In genomic region chr13:37491661-37492060, GRCh38 we compare ENCODE assay signal across 16 cellular contexts.
DNase-seq lines count a peak whose midpoint lies in the region; ATAC-seq, FAIRE-seq and TF ChIP-seq lines count a peak whose summit lies in the region.
"Had no signal": no experiment of that assay in that cellular context is flagged by ENCODE, and none has a peak within 500 bp of the region (broad histone marks: within the 10 kb centered on the region; RNA-seq: fewer than 3 reads in every experiment).

No MANE protein-coding gene starts in this region.

- no peak for ATAC-seq in naive thymus-derived CD4-positive, alpha-beta T cell
- ATAC-seq: Panc1 had no signal

- H3K9me3 ChIP-seq in adipocyte (ENCODE audit: control insufficient read depth, low read length) (no peaks in the 10 kb centered on the region), keratinocyte (ENCODE audit: control insufficient read depth, low read depth, low read length) (no peaks in the 10 kb centered on the region)
- no peaks in the 10 kb centered on the region for H3K9me3 ChIP-seq in naive thymus-derived CD4-positive, alpha-beta T cell (ENCODE audit: control insufficient read depth in 2 of 3, low read length in 3 of 3)

- DNase-seq in NCI-H1417 (lab: John Stamatoyannopoulos, UW) (peak in 2 of 3 experiments; percentile 19 to 48), NCI-H1417 treated with DMSO at 0.1 percent for 48 hours (lab: John Stamatoyannopoulos, UW) (no peak), adipocyte (ENCODE audit: low read depth) (peak; percentile 34), keratinocyte (ENCODE audit: low read depth, low spot score) (no peak), NCI-H748 (lab: John Stamatoyannopoulos, UW; ENCODE audit: unreplicated experiment) (no peak), SIG-M5 treated with dmso at 0.1 percent for 504 hours (lab: John Stamatoyannopoulos, UW; ENCODE audit: unreplicated experiment) (no peak), RPMI8226 (no peak)
- no peak for DNase-seq in naive thymus-derived CD4-positive, alpha-beta T cell
- DNase-seq: 8988T, C1 segment of cervical spinal cord, NCI-H1048, NCI-H187 treated with DMSO at 0.1 percent for 48 hours, NCI-H510A, SHP77 treated with DMSO at 0.1 percent for 48 hours had no signal

- no peak overlapping the region for H3K4me3 Mint-ChIP-seq in naive thymus-derived CD4-positive, alpha-beta T cell

- FAIRE-seq in keratinocyte (lab: Jason Lieb, UNC): no peak
- FAIRE-seq: HTR-8/SVneo had no signal

- no peaks in the 10 kb centered on the region for H3K79me2 ChIP-seq in keratinocyte (ENCODE audit: control insufficient read depth, insufficient read depth, low read length)

- no peaks in the 10 kb centered on the region for H3K27me3 ChIP-seq in adipocyte (replicated peaks; ENCODE audit: control insufficient read depth, insufficient read depth, low read length)
- no peaks in the 10 kb centered on the region for H3K27me3 ChIP-seq in keratinocyte (ENCODE audit: control insufficient read depth, extremely low read depth, insufficient read depth, low read length)
- H3K27me3 ChIP-seq in naive thymus-derived CD4-positive, alpha-beta T cell (ENCODE audit: control insufficient read depth in 2 of 2, insufficient read depth in 2 of 2, low read length in 2 of 2): no peaks in the 10 kb centered on the region

- no peaks in the 10 kb centered on the region for H3K9me1 ChIP-seq in keratinocyte (ENCODE audit: control insufficient read depth, extremely low read depth, insufficient read depth, low read length)

- intact Hi-C loops in naive thymus-derived CD4-positive, alpha-beta T cell (cut with micrococcal nuclease): no loop called here

- dilution Hi-C loops in keratinocyte (cut with MboI; ENCODE audit: extremely low pct_ligation_motif_present, low sequenced_read_pairs): no loop called here

- no peak overlapping the region for H3K9ac ChIP-seq in adipocyte (ENCODE audit: low read length)
- H3K9ac ChIP-seq in keratinocyte (ENCODE audit: control insufficient read depth, extremely low read depth, insufficient read depth, low read length): no peak overlapping the region

- H3K27ac Mint-ChIP-seq in naive thymus-derived CD4-positive, alpha-beta T cell: no peak overlapping the region

- H3K36me3 ChIP-seq in adipocyte (ENCODE audit: control insufficient read depth, insufficient read depth, low read length, severe bottlenecking) (no peaks in the 10 kb centered on the region), keratinocyte (ENCODE audit: control insufficient read depth in 2 of 2, extremely low read depth in 1 of 2, insufficient read depth in 2 of 2, low read length in 2 of 2) (no peaks in the 10 kb centered on the region)
- H3K36me3 ChIP-seq in naive thymus-derived CD4-positive, alpha-beta T cell (ENCODE audit: control insufficient read depth in 2 of 3, insufficient read depth in 3 of 3, low read length in 3 of 3): no peaks in the 10 kb centered on the region

- no peaks in the 10 kb centered on the region for H3K36me3 Mint-ChIP-seq in naive thymus-derived CD4-positive, alpha-beta T cell

- H3K4me3 ChIP-seq in adipocyte (ENCODE audit: low read length): no peak overlapping the region
- no peak overlapping the region for H3K4me3 ChIP-seq in keratinocyte (ENCODE audit: control insufficient read depth in 2 of 3, extremely low read depth in 1 of 3, insufficient read depth in 2 of 3, low read depth in 1 of 3, low read length in 3 of 3)
- H3K4me3 ChIP-seq in naive thymus-derived CD4-positive, alpha-beta T cell (ENCODE audit: low read length): no peak overlapping the region

- peaks cover 0 to 12% (median 3%) of the 10 kb centered on the region in 11 donors for H3K9me3 Mint-ChIP-seq in naive thymus-derived CD4-positive, alpha-beta T cell

- POLR2A ChIA-PET in naive thymus-derived CD4-positive, alpha-beta T cell (lab: Charles Lee): no interaction called here

- no peak for TF ChIP-seq CTCF in keratinocyte (optimal IDR thresholded peaks at IDR 0.05 in 1 of 3, IDR thresholded peaks at IDR 0.05 in 1 of 3, conservative IDR thresholded peaks at IDR 0.05 in 1 of 3; ENCODE audit: extremely low read depth in 1 of 3, insufficient read depth in 2 of 3, low read length in 3 of 3)

- H2AFZ ChIP-seq in keratinocyte (ENCODE audit: control insufficient read depth, low read length): peak overlapping the region; percentile 6

- H3K27me3 Mint-ChIP-seq in naive thymus-derived CD4-positive, alpha-beta T cell: no peaks in the 10 kb centered on the region

- H4K20me1 ChIP-seq in keratinocyte (ENCODE audit: control insufficient read depth, extremely low read depth, insufficient read depth, low read length): no peaks in the 10 kb centered on the region

- H3K4me1 ChIP-seq in adipocyte (ENCODE audit: control insufficient read depth, insufficient read depth, low read length): peaks cover 31% of the 10 kb centered on the region
- peaks cover 8% of the 10 kb centered on the region for H3K4me1 ChIP-seq in keratinocyte (ENCODE audit: control insufficient read depth, extremely low read depth, insufficient read depth, low read length)
- no peaks in the 10 kb centered on the region for H3K4me1 ChIP-seq in naive thymus-derived CD4-positive, alpha-beta T cell (ENCODE audit: control insufficient read depth in 2 of 2, insufficient read depth in 2 of 2, low read length in 2 of 2)

- no peaks in the 10 kb centered on the region for H3K4me1 Mint-ChIP-seq in naive thymus-derived CD4-positive, alpha-beta T cell

- H3K27ac ChIP-seq in keratinocyte (ENCODE audit: control insufficient read depth, insufficient read depth, low read length): no peak overlapping the region
- no peak overlapping the region for H3K27ac ChIP-seq in naive thymus-derived CD4-positive, alpha-beta T cell (ENCODE audit: low read depth, low read length)

- H3K4me2 ChIP-seq in keratinocyte (ENCODE audit: control insufficient read depth, extremely low read depth, insufficient read depth, low read depth, low read length): no peak overlapping the region

- CTCF ChIA-PET in naive thymus-derived CD4-positive, alpha-beta T cell (lab: Charles Lee): no interaction called here

Comparison
In these comparisons a context has a peak if more than half of its experiments do, and no peak if none do; other contexts are left out.
1. DNase-seq: peak in NCI-H1417 (2 of 3) and adipocyte (single experiment); none in NCI-H1417 treated with DMSO at 0.1 percent for 48 hours (single experiment), keratinocyte (single experiment), NCI-H748 (single experiment), naive thymus-derived CD4-positive, alpha-beta T cell (0 of 9), SIG-M5 treated with dmso at 0.1 percent for 504 hours (single experiment) and RPMI8226 (single experiment).